In the genomic region with DNA sequence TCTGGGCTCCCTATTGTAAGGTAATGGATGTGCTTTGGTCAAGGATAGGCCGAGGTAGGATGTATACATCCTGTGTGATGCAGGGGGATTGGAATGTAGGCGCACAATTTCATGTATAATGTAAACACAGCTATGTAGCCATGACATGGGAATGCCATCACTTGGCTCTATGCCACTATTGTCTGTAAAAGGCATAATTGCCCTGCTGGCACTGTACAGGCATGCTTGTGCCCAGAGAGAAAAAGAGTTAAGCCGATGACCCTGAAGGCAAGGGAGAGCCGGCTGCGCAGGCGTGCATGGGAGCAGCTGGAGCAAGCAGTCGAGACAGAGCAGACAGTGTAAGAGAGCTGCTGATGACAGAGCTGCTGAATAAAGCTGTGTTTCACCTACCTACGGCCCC, we compare ENCODE assay signal across 14 cellular contexts.
"Had no signal": no experiment of that assay in that cellular context is flagged by ENCODE, and none has a peak within 500 bp of the region (broad histone marks: within the 10 kb centered on the region; RNA-seq: fewer than 3 reads in every experiment).

No MANE protein-coding gene starts in this region.

- H3K4me3 ChIP-seq: lower lobe of right lung, thyroid gland had no signal

- H3K27me3 ChIP-seq: thyroid gland had no signal

- ATAC-seq: activated CD4-positive, alpha-beta T cell treated with anti-CD3 and anti-CD28 coated beads for 36 hours; activated CD8-positive, alpha-beta memory T cell treated with anti-CD3 and anti-CD28 coated beads, Interleukin-2, amount 10 ng/mL, durations not matched to agents 7 days and 5 days; lower lobe of right lung; WTC11 had no signal

- H3K4me1 ChIP-seq: lower lobe of right lung, thyroid gland had no signal

- H3K9me3 ChIP-seq: lower lobe of right lung, thyroid gland had no signal

- H3K27ac ChIP-seq: lower lobe of right lung, thyroid gland had no signal

- DNase-seq: activated CD4-positive, alpha-beta memory T cell treated with anti-CD3 and anti-CD28 coated beads, Interleukin-2, amount 10 ng/mL, durations not matched to agents 7 days and 5 days; activated CD4-positive, alpha-beta T cell treated with anti-CD3 and anti-CD28 coated beads for 36 hours; activated CD8-positive, alpha-beta memory T cell treated with anti-CD3 and anti-CD28 coated beads, Interleukin-2, amount 10 ng/mL, durations not matched to agents 7 days and 5 days; activated naive CD8-positive, alpha-beta T cell treated with anti-CD3 and anti-CD28 coated beads for 36 hours; amniotic stem cell; dermis blood vessel endothelial cell; erythroblast; lower lobe of right lung; nephron progenitor cell; occipital lobe; retina; stimulated activated naive CD4-positive, alpha-beta T cell; thyroid gland had no signal

- H3K36me3 ChIP-seq: lower lobe of right lung, thyroid gland had no signal
